8 cellular contexts compared by ENCODE assay signal in genomic region chr16:81444448-81445121, GRCh38. TPM values are rescaled to one million over a fixed set of nuclear protein-coding genes. Genes with fewer than 3 reads are reported as not detected.
DNase-seq lines count a peak whose midpoint lies in the region; ATAC-seq and TF ChIP-seq lines count a peak whose summit lies in the region.

Gene CMIP (plus strand): TSS chr16:81444808.

- H3K36me3 ChIP-seq in suprapubic skin: no peaks in the 10 kb centered on the region

- no peaks in the 10 kb centered on the region for H3K9me3 Mint-ChIP-seq in activated naive CD4-positive, alpha-beta T cell treated with anti-CD3 and anti-CD28 coated beads, Interleukin-2, amount 50 U/mL, for 24 hours

- H3K27me3 Mint-ChIP-seq in activated naive CD4-positive, alpha-beta T cell treated with anti-CD3 and anti-CD28 coated beads, Interleukin-2, amount 50 U/mL, for 24 hours: no peaks in the 10 kb centered on the region

- H3K9me3 ChIP-seq in suprapubic skin: no peaks in the 10 kb centered on the region

- H3K27ac ChIP-seq in suprapubic skin: peak within 1 kb of the TSS; percentile 95

- TF ChIP-seq CTCF in suprapubic skin (IDR thresholded peaks at IDR 0.05): no peak

- peaks cover 42% of the 10 kb centered on the region for H3K4me1 Mint-ChIP-seq in activated naive CD4-positive, alpha-beta T cell treated with anti-CD3 and anti-CD28 coated beads, Interleukin-2, amount 50 U/mL, for 24 hours

- H3K27me3 ChIP-seq in suprapubic skin: no peaks in the 10 kb centered on the region

- peak; percentile 77 for ATAC-seq in GM21423 (IDR thresholded peaks at IDR 0.05; ENCODE audit: unreplicated experiment)

- peaks cover 42% of the 10 kb centered on the region for H3K4me1 ChIP-seq in suprapubic skin

- H3K36me3 Mint-ChIP-seq in activated naive CD4-positive, alpha-beta T cell treated with anti-CD3 and anti-CD28 coated beads, Interleukin-2, amount 50 U/mL, for 24 hours: no peaks in the 10 kb centered on the region

- 0% methylated on average over 11 of the region's 114 CpGs for WGBS in suprapubic skin

- no peak for TF ChIP-seq EP300 in suprapubic skin (IDR thresholded peaks at IDR 0.05)

- H3K4me3 ChIP-seq in suprapubic skin: peak within 1 kb of the TSS; percentile 95

- peak; percentile 91 for DNase-seq in DMS53 (lab: John Stamatoyannopoulos, UW)
- peak; percentile 91 for DNase-seq in HuH-7 (ENCODE audit: low spot score)
- DNase-seq in SKM-1 (lab: John Stamatoyannopoulos, UW; ENCODE audit: unreplicated experiment): peak; percentile 68
- peak; percentile 77 for DNase-seq in globus pallidus (ENCODE audit: low spot score)
- DNase-seq in occipital lobe (lab: John Stamatoyannopoulos, UW): peak; percentile 55
- peak; percentile 88 to 90 for DNase-seq in suprapubic skin (ENCODE audit: low spot score in 2 of 2)

- H3K27ac Mint-ChIP-seq in activated naive CD4-positive, alpha-beta T cell treated with anti-CD3 and anti-CD28 coated beads, Interleukin-2, amount 50 U/mL, for 24 hours: peak within 1 kb of the TSS; percentile 87

- TF ChIP-seq POLR2A in suprapubic skin (IDR thresholded peaks at IDR 0.05): no peak

- H3K4me3 Mint-ChIP-seq in activated naive CD4-positive, alpha-beta T cell treated with anti-CD3 and anti-CD28 coated beads, Interleukin-2, amount 50 U/mL, for 24 hours: peak within 1 kb of the TSS; percentile 89

RNA-seq across cellular contexts. Expression of gene CMIP, which starts in this region (rescaled TPM):
- total RNA-seq in occipital lobe: 22.9 TPM
- total RNA-seq in suprapubic skin: 10 to 100 TPM; 63.9 to 89.9 (median 70.0) TPM

Comparison
In these comparisons a context has a peak if more than half of its experiments do, and no peak if none do; other contexts are left out.
1. Peak in every context shown above with its lines: DNase-seq, ATAC-seq, H3K4me3 ChIP-seq and H3K27ac ChIP-seq.